In the genomic region with DNA sequence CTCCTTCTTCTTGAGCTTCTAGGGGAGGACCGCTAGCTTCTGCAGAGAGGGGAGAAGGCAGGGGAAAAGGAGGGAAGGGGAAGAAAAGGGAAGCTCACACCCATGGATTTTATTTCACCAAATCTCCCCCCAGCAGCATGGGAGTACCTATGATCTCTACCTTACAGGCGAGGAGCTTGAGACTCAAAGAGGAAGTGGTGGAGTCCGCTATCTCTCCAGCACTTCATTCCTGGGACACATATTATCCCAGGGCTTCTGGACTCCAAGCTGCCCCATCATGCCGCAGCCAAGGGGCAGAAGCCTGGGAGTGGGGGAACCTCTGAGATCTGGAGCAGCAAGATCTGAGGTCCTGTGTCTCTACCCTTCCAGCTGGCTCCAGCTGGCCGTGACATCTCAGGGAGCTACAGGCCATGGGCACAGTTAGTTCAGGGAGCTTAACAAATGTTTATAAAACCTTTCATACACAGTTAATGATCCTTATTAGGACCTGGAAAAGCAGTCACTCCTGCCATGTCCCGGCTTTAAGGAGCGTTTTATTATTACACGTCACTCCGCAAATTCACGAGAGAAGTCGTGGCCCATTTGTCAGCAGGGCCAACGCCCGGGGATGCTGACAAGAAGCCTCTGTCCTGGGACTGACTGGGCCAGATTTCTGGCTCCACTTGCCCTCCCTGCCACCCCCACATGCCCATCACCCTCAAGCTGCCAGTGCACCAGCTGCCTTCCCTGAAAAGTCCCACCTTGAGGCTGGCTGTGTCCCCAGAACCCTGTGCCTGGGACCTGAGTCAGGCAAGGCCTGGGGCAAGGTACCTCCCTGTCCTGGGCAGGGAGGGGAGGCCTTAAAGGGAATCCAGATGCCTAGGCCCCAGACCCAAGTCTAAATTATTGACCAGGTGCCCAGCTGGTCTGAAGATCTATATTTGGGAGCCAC, we compare ENCODE assay signal across 1 cellular context.
TF ChIP-seq lines count a peak whose summit lies in the region.

No MANE protein-coding gene starts in this region.

TF ChIP-seq in K562, 482 proteins besides CTCF, POLR2A, EP300 and RAD21 (continued from another document):
- TF ChIP-seq, protein P1, sequence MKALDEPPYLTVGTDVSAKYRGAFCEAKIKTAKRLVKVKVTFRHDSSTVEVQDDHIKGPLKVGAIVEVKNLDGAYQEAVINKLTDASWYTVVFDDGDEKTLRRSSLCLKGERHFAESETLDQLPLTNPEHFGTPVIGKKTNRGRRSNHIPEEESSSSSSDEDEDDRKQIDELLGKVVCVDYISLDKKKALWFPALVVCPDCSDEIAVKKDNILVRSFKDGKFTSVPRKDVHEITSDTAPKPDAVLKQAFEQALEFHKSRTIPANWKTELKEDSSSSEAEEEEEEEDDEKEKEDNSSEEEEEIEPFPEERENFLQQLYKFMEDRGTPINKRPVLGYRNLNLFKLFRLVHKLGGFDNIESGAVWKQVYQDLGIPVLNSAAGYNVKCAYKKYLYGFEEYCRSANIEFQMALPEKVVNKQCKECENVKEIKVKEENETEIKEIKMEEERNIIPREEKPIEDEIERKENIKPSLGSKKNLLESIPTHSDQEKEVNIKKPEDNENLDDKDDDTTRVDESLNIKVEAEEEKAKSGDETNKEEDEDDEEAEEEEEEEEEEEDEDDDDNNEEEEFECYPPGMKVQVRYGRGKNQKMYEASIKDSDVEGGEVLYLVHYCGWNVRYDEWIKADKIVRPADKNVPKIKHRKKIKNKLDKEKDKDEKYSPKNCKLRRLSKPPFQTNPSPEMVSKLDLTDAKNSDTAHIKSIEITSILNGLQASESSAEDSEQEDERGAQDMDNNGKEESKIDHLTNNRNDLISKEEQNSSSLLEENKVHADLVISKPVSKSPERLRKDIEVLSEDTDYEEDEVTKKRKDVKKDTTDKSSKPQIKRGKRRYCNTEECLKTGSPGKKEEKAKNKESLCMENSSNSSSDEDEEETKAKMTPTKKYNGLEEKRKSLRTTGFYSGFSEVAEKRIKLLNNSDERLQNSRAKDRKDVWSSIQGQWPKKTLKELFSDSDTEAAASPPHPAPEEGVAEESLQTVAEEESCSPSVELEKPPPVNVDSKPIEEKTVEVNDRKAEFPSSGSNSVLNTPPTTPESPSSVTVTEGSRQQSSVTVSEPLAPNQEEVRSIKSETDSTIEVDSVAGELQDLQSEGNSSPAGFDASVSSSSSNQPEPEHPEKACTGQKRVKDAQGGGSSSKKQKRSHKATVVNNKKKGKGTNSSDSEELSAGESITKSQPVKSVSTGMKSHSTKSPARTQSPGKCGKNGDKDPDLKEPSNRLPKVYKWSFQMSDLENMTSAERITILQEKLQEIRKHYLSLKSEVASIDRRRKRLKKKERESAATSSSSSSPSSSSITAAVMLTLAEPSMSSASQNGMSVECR (CRISPR knock-in tag; IDR thresholded peaks at IDR 0.05), result no peak
TF ChIP-seq in K562: peak in this region for 4.
